In the genomic region with DNA sequence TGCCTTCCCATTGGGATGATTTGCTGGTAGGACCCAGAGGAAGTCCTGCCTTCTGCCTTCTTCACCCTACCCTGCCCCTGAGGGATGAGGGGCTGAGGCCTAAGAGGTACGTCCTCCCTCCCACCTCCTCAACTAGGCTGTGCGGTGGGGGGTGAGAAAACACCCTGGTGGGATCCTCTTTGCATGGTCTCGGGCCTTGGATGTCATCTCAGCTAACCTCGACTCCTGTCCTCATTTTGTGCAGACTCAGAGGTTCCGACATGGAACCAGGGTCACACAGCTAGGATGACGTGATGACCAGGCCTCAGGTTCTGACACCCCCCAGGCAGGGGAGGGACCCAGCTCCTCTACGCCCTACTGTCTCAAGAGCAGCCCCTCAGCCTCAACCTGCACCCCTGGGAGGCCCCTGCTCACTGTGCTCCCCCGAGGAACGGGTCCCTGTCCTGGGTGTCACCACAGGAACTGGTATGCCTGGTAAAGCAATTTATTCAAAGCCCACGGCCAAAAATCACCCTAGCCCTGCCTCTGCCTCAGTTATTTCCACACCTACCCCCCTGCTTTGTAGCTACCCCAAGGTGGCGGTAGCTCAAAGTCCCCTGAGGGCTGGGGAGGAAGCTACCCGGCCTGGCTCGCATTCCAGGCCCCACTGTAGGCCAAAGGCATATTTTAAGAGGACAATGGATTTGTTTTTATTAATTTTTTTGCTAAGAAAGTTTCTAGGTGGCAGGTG, we compare ENCODE assay signal across 8 cellular contexts. TPM values are rescaled to one million over a fixed set of nuclear protein-coding genes. Genes with fewer than 3 reads are reported as not detected.
DNase-seq lines count a peak whose midpoint lies in the region; TF ChIP-seq lines count a peak whose summit lies in the region.

No MANE protein-coding gene starts in this region.

- peak overlapping the region in 2 of 3 donors; percentile 91 to 94 for H3K27ac Mint-ChIP-seq in IgD-negative memory B cell
- H3K27ac Mint-ChIP-seq in neural crest cell (ENCODE audit: unreplicated experiment), result no peak overlapping the region

- H3K27ac ChIP-seq in AG04450 (ENCODE audit: low read depth, low read length), result peak overlapping the region; percentile 11
- peak overlapping the region; percentile 27 for H3K27ac ChIP-seq in ectodermal cell (ENCODE audit: insufficient read depth, low read depth, low read length, poor library complexity, severe bottlenecking)

- H3K27me3 ChIP-seq in AG04450 (ENCODE audit: control insufficient read depth, insufficient read depth, low read length) (no peaks in the 10 kb centered on the region), ectodermal cell (ENCODE audit: control insufficient read depth, insufficient read depth, low read length, poor library complexity, severe bottlenecking) (no peaks in the 10 kb centered on the region)

- peaks cover 25% of the 10 kb centered on the region for H3K36me3 ChIP-seq in ectodermal cell (ENCODE audit: control insufficient read depth, insufficient read depth, low read length)

- H3K4me1 ChIP-seq in ectodermal cell (ENCODE audit: control insufficient read depth, insufficient read depth, low read length), result peaks cover 24% of the 10 kb centered on the region

- no peaks in the 10 kb centered on the region for H3K9me3 Mint-ChIP-seq in IgD-negative memory B cell
- no peaks in the 10 kb centered on the region for H3K9me3 Mint-ChIP-seq in neural crest cell

- TF ChIP-seq CTCF in AG04450 (IDR thresholded peaks at IDR 0.05; ENCODE audit: low read depth, low read length) (no peak), neural crest cell (conservative IDR thresholded peaks at IDR 0.05) (no peak)

- WGBS in ectodermal cell, 2 experiments, result 90 to 91% methylated on average over 13 of the region's 13 CpGs

- no peaks in the 10 kb centered on the region for H3K27me3 Mint-ChIP-seq in IgD-negative memory B cell
- H3K27me3 Mint-ChIP-seq in neural crest cell (ENCODE audit: low read depth), result peaks cover 3% of the 10 kb centered on the region

- peaks cover 0 to 14% (median 5%) of the 10 kb centered on the region in 3 donors for H3K4me1 Mint-ChIP-seq in IgD-negative memory B cell
- peaks cover 12% of the 10 kb centered on the region for H3K4me1 Mint-ChIP-seq in neural crest cell

- no peaks in the 10 kb centered on the region for H3K9me3 ChIP-seq in AG04450 (ENCODE audit: control insufficient read depth, insufficient read depth, low read length)
- H3K9me3 ChIP-seq in ectodermal cell (ENCODE audit: control insufficient read depth, low read length), result no peaks in the 10 kb centered on the region

- H3K36me3 Mint-ChIP-seq in IgD-negative memory B cell, result peaks cover 2% of the 10 kb centered on the region
- H3K36me3 Mint-ChIP-seq in neural crest cell (ENCODE audit: low read depth), result no peaks in the 10 kb centered on the region

- no peak for DNase-seq in AG04450 (ENCODE audit: low read depth, low spot score)
- no peak for DNase-seq in neural crest cell (ENCODE audit: low read depth, low spot score)
- DNase-seq in COLO668 (lab: John Stamatoyannopoulos, UW; ENCODE audit: unreplicated experiment), result no peak
- DNase-seq in DMS53 treated with DMSO at 0.1 percent for 48 hours (lab: John Stamatoyannopoulos, UW; ENCODE audit: unreplicated experiment), result no peak
- no peak for DNase-seq in nucleus accumbens (lab: John Stamatoyannopoulos, UW)
- DNase-seq in NCI-H345 (lab: John Stamatoyannopoulos, UW), result no peak

- POLR2A ChIA-PET in AG04450 (lab: Yijun Ruan, JAX), result interaction anchor here (0.6 to 2.5 kb wide), 6 partner anchors 29 to 52 kb away, joined by 3 to 17 read pairs (median 7); partner anchors contain the start of gene WBP2

- CTCF ChIA-PET in AG04450 (lab: Charles Lee), result interaction anchor here (0.6 to 2.8 kb wide), 14 partner anchors 12 to 869 kb away, joined by 3 to 13 read pairs (median 4); partner anchors contain the start of genes GALK1 and WBP2

- no peak overlapping the region for H3K4me3 ChIP-seq in AG04450 (ENCODE audit: low read depth, low read length)
- H3K4me3 ChIP-seq in ectodermal cell (ENCODE audit: insufficient read depth, low read depth, low read length), result no peak overlapping the region

- no peak overlapping the region for H3K4me3 Mint-ChIP-seq in IgD-negative memory B cell
- H3K4me3 Mint-ChIP-seq in neural crest cell, result peak overlapping the region; percentile 62

RNA-seq across cellular contexts. Expression of gene UNC13D, which starts 17.5 kb away (rescaled TPM):
- polyA plus RNA-seq in AG04450 (2011; rRNA removed), result 0.11 and 0.16 TPM in 2 replicates
- polyA minus RNA-seq in AG04450 (2011; rRNA and poly(A)+ RNA removed), result 0.14 and 0.56 TPM in 2 replicates
- 42.0 TPM for polyA plus RNA-seq in IgD-negative memory B cell
- 2.2 TPM for polyA plus RNA-seq in ectodermal cell (2013, experiment 1 of 4)
- polyA plus RNA-seq in ectodermal cell (2013, experiment 2 of 4), result 1.9 TPM
- polyA plus RNA-seq in ectodermal cell (2013, experiment 3 of 4), result 2.5 TPM
- 1.4 TPM for polyA plus RNA-seq in ectodermal cell (2013, experiment 4 of 4)
- total RNA-seq in neural crest cell, result 1.1 and 3.1 TPM in 2 replicates

RNA-seq across cellular contexts. Expression of gene WBP2, which starts 28.4 kb away (rescaled TPM):
- polyA plus RNA-seq in AG04450 (2011; rRNA removed) (33.3 and 35.3 TPM in 2 replicates), IgD-negative memory B cell (131 TPM)
- 30.2 and 36.0 TPM in 2 replicates for polyA minus RNA-seq in AG04450 (2011; rRNA and poly(A)+ RNA removed)
- 72.8 TPM for polyA plus RNA-seq in ectodermal cell (2013, experiment 1 of 4)
- 72.1 TPM for polyA plus RNA-seq in ectodermal cell (2013, experiment 2 of 4)
- polyA plus RNA-seq in ectodermal cell (2013, experiment 3 of 4), result 60.2 TPM
- polyA plus RNA-seq in ectodermal cell (2013, experiment 4 of 4), result 73.5 TPM
- total RNA-seq in neural crest cell, result 49.3 and 53.3 TPM in 2 replicates

RNA-seq across cellular contexts. Expression of gene UNK, which starts 42.1 kb away (rescaled TPM):
- polyA plus RNA-seq in AG04450 (2011; rRNA removed) (11.1 and 11.4 TPM in 2 replicates), IgD-negative memory B cell (28.6 TPM)
- polyA minus RNA-seq in AG04450 (2011; rRNA and poly(A)+ RNA removed), result 11.3 and 13.7 TPM in 2 replicates
- 46.8 TPM for polyA plus RNA-seq in ectodermal cell (2013, experiment 1 of 4)
- polyA plus RNA-seq in ectodermal cell (2013, experiment 2 of 4), result 51.5 TPM
- polyA plus RNA-seq in ectodermal cell (2013, experiment 3 of 4), result 38.8 TPM
- polyA plus RNA-seq in ectodermal cell (2013, experiment 4 of 4), result 46.4 TPM
- total RNA-seq in neural crest cell, result 49.3 and 49.4 TPM in 2 replicates

RNA-seq across cellular contexts. Expression of gene TRIM47, which starts 51.7 kb away (rescaled TPM):
- 5.7 and 9.2 TPM in 2 replicates for polyA plus RNA-seq in AG04450 (2011; rRNA removed)
- 8.8 and 13.8 TPM in 2 replicates for polyA minus RNA-seq in AG04450 (2011; rRNA and poly(A)+ RNA removed)
- 12.4 TPM for polyA plus RNA-seq in IgD-negative memory B cell
- 2.7 TPM for polyA plus RNA-seq in ectodermal cell (2013, experiment 1 of 4)
- polyA plus RNA-seq in ectodermal cell (2013, experiment 2 of 4), result 2.0 TPM
- 3.0 TPM for polyA plus RNA-seq in ectodermal cell (2013, experiment 3 of 4)
- polyA plus RNA-seq in ectodermal cell (2013, experiment 4 of 4), result 1.3 TPM
- 0.91 and 1.9 TPM in 2 replicates for total RNA-seq in neural crest cell

Comparison
In these comparisons a context has a peak if more than half of its experiments do, and no peak if none do; other contexts are left out.
1. RNA of gene UNC13D, which starts 17.5 kb away (polyA plus RNA-seq): 42.0 TPM in IgD-negative memory B cell (single experiment); 0.11 to 0.16 TPM in AG04450; every median in the first group is over 10 times any median in the second.